9 cellular contexts compared by ENCODE assay signal in the genomic region with DNA sequence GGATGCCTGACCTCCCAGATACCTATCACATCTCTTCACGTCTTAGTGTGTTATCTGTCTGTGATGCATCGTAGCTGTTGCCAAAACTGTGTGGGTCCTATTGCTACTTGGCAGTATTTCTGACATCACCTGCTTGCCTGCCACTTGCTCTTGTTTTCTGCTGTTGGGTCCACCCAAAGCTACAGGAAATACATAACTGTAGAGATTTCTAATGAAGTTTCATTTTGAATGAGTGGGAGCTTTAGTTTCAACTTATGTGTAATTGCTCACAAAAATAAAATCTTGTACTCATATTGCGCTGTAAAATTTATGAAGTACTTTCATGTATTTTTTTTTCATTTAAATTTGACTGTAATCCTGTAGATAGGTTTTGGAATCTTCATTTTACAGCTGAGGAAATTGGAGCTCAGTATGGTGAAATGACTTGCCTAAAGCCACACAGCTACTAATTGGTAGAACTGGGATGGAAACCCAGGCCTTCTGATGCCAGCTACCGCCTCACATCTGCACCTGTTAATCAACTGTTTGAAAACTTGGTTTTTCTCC.
DNase-seq lines count a peak whose midpoint lies in the region; ATAC-seq and TF ChIP-seq lines count a peak whose summit lies in the region.
"Had no signal": no experiment of that assay in that cellular context is flagged by ENCODE, and none has a peak within 500 bp of the region (broad histone marks: within the 10 kb centered on the region; RNA-seq: fewer than 3 reads in every experiment).

No MANE protein-coding gene starts in this region.

- 74% methylated on average over 4 of the region's 4 CpGs for WGBS in thymus
- 80 to 89% methylated on average over 4 of the region's 4 CpGs for WGBS in sigmoid colon, 2 donors

- H3K36me3 ChIP-seq in thymus (ENCODE audit: control insufficient read depth, insufficient read depth) (no peaks in the 10 kb centered on the region), sigmoid colon (no peaks in the 10 kb centered on the region)

- no peaks in the 10 kb centered on the region for H3K27me3 ChIP-seq in thymus (ENCODE audit: control insufficient read depth, insufficient read depth)
- H3K27me3 ChIP-seq in sigmoid colon = no peaks in the 10 kb centered on the region

- TF ChIP-seq CTCF in sigmoid colon (IDR thresholded peaks at IDR 0.05) = no peak

- H3K9me3 ChIP-seq in thymus (ENCODE audit: control insufficient read depth) (no peaks in the 10 kb centered on the region), sigmoid colon (no peaks in the 10 kb centered on the region)

- peak; percentile 28 for DNase-seq in stimulated activated CD4-positive, alpha-beta T cell treated with anti-CD3 and anti-CD28 coated beads, Interleukin-15, amount 100 ng/mL, for 24 hours
- no peak for DNase-seq in stimulated activated CD4-positive, alpha-beta T cell treated with anti-CD3 and anti-CD28 coated beads, Interleukin-4, amount 100 ng/mL, for 1 hour
- DNase-seq in sigmoid colon (no peak), globus pallidus (ENCODE audit: low spot score) (no peak), erythroblast (lab: John Stamatoyannopoulos, UW) (no peak)
- DNase-seq: NCI-H1436 treated with DMSO at 0.1 percent for 48 hours had no signal

- no peak for TF ChIP-seq EP300 in sigmoid colon (IDR thresholded peaks at IDR 0.05)

- H3K4me3 ChIP-seq in thymus (ENCODE audit: low read length) = no peak overlapping the region
- no peak overlapping the region for H3K4me3 ChIP-seq in sigmoid colon

- H3K4me1 ChIP-seq in thymus (ENCODE audit: control insufficient read depth, insufficient read depth, low read length) = no peaks in the 10 kb centered on the region
- H3K4me1 ChIP-seq in sigmoid colon = peaks cover 0 to 5% (median 0%) of the 10 kb centered on the region in 4 donors

- H3K27ac ChIP-seq in thymus (ENCODE audit: low read depth) (peak overlapping the region; percentile 1), sigmoid colon (no peak overlapping the region)

- ATAC-seq in GM21825 (IDR thresholded peaks at IDR 0.05; ENCODE audit: unreplicated experiment) = peak; percentile 74
- ATAC-seq in HG03460 (IDR thresholded peaks at IDR 0.05; ENCODE audit: unreplicated experiment) = peak; percentile 79

- TF ChIP-seq POLR2A in sigmoid colon (IDR thresholded peaks at IDR 0.05) (no peak), erythroblast (IDR thresholded peaks at IDR 0.05; ENCODE audit: low read length) (no peak)

- intact Hi-C loops in sigmoid colon (cut with DNase I) = no loop called here
